In genomic region chr13:50358221-50358620, GRCh38 we compare ENCODE assay signal across 10 cellular contexts.
DNase-seq lines count a peak whose midpoint lies in the region; ATAC-seq and TF ChIP-seq lines count a peak whose summit lies in the region.
"Had no signal": no experiment of that assay in that cellular context is flagged by ENCODE, and none has a peak within 500 bp of the region (broad histone marks: within the 10 kb centered on the region; RNA-seq: fewer than 3 reads in every experiment).

No MANE protein-coding gene starts in this region.

- H3K36me3 Mint-ChIP-seq in memory B cell (no peaks in the 10 kb centered on the region), type B pancreatic cell (no peaks in the 10 kb centered on the region)

- DNase-seq in NCI-H2107 treated with DMSO at 0.1 percent for 48 hours (lab: John Stamatoyannopoulos, UW; ENCODE audit: unreplicated experiment): peak; percentile 40
- no peak for DNase-seq in NCI-H2107 (lab: John Stamatoyannopoulos, UW)
- peak; percentile 76 for DNase-seq in cerebellar cortex (ENCODE audit: low spot score)
- no peak for DNase-seq in memory B cell (ENCODE audit: low spot score in 2 of 2)
- no peak for DNase-seq in type B pancreatic cell (ENCODE audit: extremely low spot score, unreplicated experiment)
- DNase-seq in NCI-H345 treated with DMSO at 0.1 percent for 48 hours (lab: John Stamatoyannopoulos, UW; ENCODE audit: unreplicated experiment): no peak
- no peak for DNase-seq in activated CD4-positive, CD25-positive, alpha-beta regulatory T cell treated with anti-CD3 and anti-CD28 coated beads, Interleukin-2, amount 50 U/mL, for 72 hours
- DNase-seq: activated T-cell treated with anti-CD3 and anti-CD28 coated beads, Interleukin-2, amount 50 U/mL, for 24 hours had no signal

- H3K27ac Mint-ChIP-seq in memory B cell (peak overlapping the region; percentile 75), type B pancreatic cell (peak overlapping the region; percentile 88)
- H3K27ac Mint-ChIP-seq: activated T-cell treated with anti-CD3 and anti-CD28 coated beads, Interleukin-2, amount 50 U/mL, for 24 hours had no signal

- H3K4me3 Mint-ChIP-seq in memory B cell (no peak overlapping the region), type B pancreatic cell (peak overlapping the region; percentile 53)
- H3K4me3 Mint-ChIP-seq: activated T-cell treated with anti-CD3 and anti-CD28 coated beads, Interleukin-2, amount 50 U/mL, for 24 hours; T-helper 1 cell treated with Interleukin-12 subunit alpha and Interleukin-12 subunit beta and Interleukin-4 antibody, amounts not matched to agents 30 μg/mL and 1 μg/mL, for 36 hours had no signal

- TF ChIP-seq CTCF in type B pancreatic cell (conservative IDR thresholded peaks at IDR 0.05): no peak

- ATAC-seq in memory B cell (ENCODE audit: low read depth) (no peak), HG02588 (IDR thresholded peaks at IDR 0.05; ENCODE audit: unreplicated experiment) (no peak)

- peaks cover 42% of the 10 kb centered on the region for H3K4me1 Mint-ChIP-seq in memory B cell
- peaks cover 46% of the 10 kb centered on the region for H3K4me1 Mint-ChIP-seq in type B pancreatic cell (ENCODE audit: unreplicated experiment)

- H3K9me3 Mint-ChIP-seq in memory B cell (no peaks in the 10 kb centered on the region), type B pancreatic cell (no peaks in the 10 kb centered on the region)
- H3K9me3 Mint-ChIP-seq: activated T-cell treated with anti-CD3 and anti-CD28 coated beads, Interleukin-2, amount 50 U/mL, for 24 hours; T-helper 1 cell treated with Interleukin-12 subunit alpha and Interleukin-12 subunit beta and Interleukin-4 antibody, amounts not matched to agents 30 μg/mL and 1 μg/mL, for 36 hours had no signal

- H3K27me3 Mint-ChIP-seq in memory B cell (no peaks in the 10 kb centered on the region), type B pancreatic cell (no peaks in the 10 kb centered on the region)

Comparison
In these comparisons a context has a peak if more than half of its experiments do, and no peak if none do; other contexts are left out.
1. DNase-seq: peak in NCI-H2107 treated with DMSO at 0.1 percent for 48 hours (single experiment) and cerebellar cortex (single experiment); none in NCI-H2107 (single experiment), memory B cell (0 of 2), type B pancreatic cell (single experiment), NCI-H345 treated with DMSO at 0.1 percent for 48 hours (single experiment) and activated CD4-positive, CD25-positive, alpha-beta regulatory T cell treated with anti-CD3 and anti-CD28 coated beads, Interleukin-2, amount 50 U/mL, for 72 hours (single experiment).